ENCODE assay signal across 8 cellular contexts in the genomic region with DNA sequence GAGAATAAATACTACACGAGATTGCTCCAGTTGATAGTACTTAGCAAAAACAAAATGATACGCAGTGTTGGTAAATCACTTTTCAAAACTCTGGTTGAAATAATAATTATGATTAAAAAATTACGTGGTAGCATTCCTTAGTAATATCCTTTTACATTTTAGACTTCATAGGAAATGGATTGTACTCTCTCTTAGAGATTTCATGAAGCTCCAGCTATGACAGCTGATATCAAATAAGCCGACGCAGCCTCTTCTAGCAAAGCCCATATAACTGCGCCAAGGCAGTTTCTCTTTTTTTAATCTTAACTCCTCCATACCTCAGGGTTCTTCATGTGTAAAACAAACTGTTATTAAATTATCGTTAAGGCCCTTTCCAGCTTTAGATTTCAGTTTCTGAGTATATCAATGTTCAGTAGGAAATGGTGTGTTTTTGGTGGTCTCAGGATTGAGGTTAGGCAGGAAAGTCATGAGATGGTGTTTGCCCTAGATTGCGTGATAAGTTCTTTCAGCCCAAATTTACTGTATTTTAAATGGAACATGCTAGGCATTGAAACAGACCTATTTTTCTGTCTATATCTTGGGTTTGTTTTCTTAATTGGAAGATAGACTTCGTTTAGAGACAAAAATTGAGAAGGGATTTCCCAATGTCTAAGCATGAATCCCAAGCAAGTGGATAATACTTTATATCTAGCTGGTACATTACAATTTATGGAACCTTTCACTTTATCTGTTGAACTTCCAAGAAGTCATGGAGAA. TPM values are rescaled to one million over a fixed set of nuclear protein-coding genes. Genes with fewer than 3 reads are reported as not detected.
DNase-seq lines count a peak whose midpoint lies in the region; ATAC-seq and TF ChIP-seq lines count a peak whose summit lies in the region.

No MANE protein-coding gene starts in this region.

- no peak for TF ChIP-seq POLR2A in right lobe of liver (IDR thresholded peaks at IDR 0.05)

- H3K27ac ChIP-seq in ascending aorta (peak overlapping the region; percentile 88 to 99), right lobe of liver (peak overlapping the region; percentile 97 to 99 (median 99)), tibial artery (peak overlapping the region; percentile 95)

- peak overlapping the region; percentile 77 for H3K4me3 Mint-ChIP-seq in activated T-cell treated with anti-CD3 and anti-CD28 coated beads, Interleukin-2, amount 50 U/mL, for 24 hours

- peaks cover 29% of the 10 kb centered on the region for H3K36me3 Mint-ChIP-seq in activated T-cell treated with anti-CD3 and anti-CD28 coated beads, Interleukin-2, amount 50 U/mL, for 24 hours (ENCODE audit: low read depth)

- H3K9me3 ChIP-seq in ascending aorta (no peaks in the 10 kb centered on the region), right lobe of liver (no peaks in the 10 kb centered on the region), tibial artery (no peaks in the 10 kb centered on the region)

- ATAC-seq in right lobe of liver (peak; percentile 7 to 16 (median 12)), HG02840 (IDR thresholded peaks at IDR 0.05; ENCODE audit: low FRiP score, unreplicated experiment) (no peak)

- no peak for DNase-seq in activated T-cell treated with anti-CD3 and anti-CD28 coated beads, Interleukin-2, amount 50 U/mL, for 24 hours
- DNase-seq in activated T-cell treated with anti-CD3 and anti-CD28 coated beads for 4 hours = no peak
- DNase-seq in ascending aorta (ENCODE audit: low spot score in 2 of 2) = no peak
- DNase-seq in right lobe of liver = no peak
- no peak for DNase-seq in tibial artery
- no peak for DNase-seq in NCI-H2196 treated with DMSO at 0.1 percent for 48 hours (lab: John Stamatoyannopoulos, UW; ENCODE audit: unreplicated experiment)
- DNase-seq in cerebellar nuclear complex (lab: John Stamatoyannopoulos, UW) = no peak

- H3K9me3 Mint-ChIP-seq in activated T-cell treated with anti-CD3 and anti-CD28 coated beads, Interleukin-2, amount 50 U/mL, for 24 hours = no peaks in the 10 kb centered on the region

- no peaks in the 10 kb centered on the region for H3K27me3 ChIP-seq in ascending aorta
- no peaks in the 10 kb centered on the region for H3K27me3 ChIP-seq in right lobe of liver
- H3K27me3 ChIP-seq in tibial artery = no peaks in the 10 kb centered on the region

- 30% methylated on average over 9 of the region's 9 CpGs for WGBS in right lobe of liver (ENCODE audit: insufficient coverage, low coverage, low lambda C conversion rate, missing lambda C conversion rate)

- peak overlapping the region; percentile 76 for H3K27ac Mint-ChIP-seq in activated T-cell treated with anti-CD3 and anti-CD28 coated beads, Interleukin-2, amount 50 U/mL, for 24 hours

- TF ChIP-seq CTCF in ascending aorta (IDR thresholded peaks at IDR 0.05) = no peak
- no peak for TF ChIP-seq CTCF in right lobe of liver (IDR thresholded peaks at IDR 0.05)
- TF ChIP-seq CTCF in tibial artery (IDR thresholded peaks at IDR 0.05) = no peak

- intact Hi-C loops in ascending aorta (cut with DNase I) = loop anchor here (2.0 to 10.0 kb wide), 4 partner anchors 253 to 690 kb away; partner anchors contain the start of genes FAM177A1, NFKBIA, SPTSSA and SRP54
- intact Hi-C loops in right lobe of liver (cut with DNase I) = no loop called here
- intact Hi-C loops in tibial artery (cut with DNase I; ENCODE audit: low total_unique reads) = loop anchor here (10.0 kb wide), 1 partner anchor 160 kb away; the partner anchor contains the start of gene BAZ1A

- H3K36me3 ChIP-seq in ascending aorta = peaks cover 7 to 8% of the 10 kb centered on the region in 2 donors
- H3K36me3 ChIP-seq in right lobe of liver = peaks cover 0 to 17% (median 2%) of the 10 kb centered on the region in 4 donors
- H3K36me3 ChIP-seq in tibial artery = peaks cover 0 to 8% (median 4%) of the 10 kb centered on the region in 3 donors

- H3K4me1 ChIP-seq in ascending aorta (peaks cover 0 to 18% of the 10 kb centered on the region in 2 donors), right lobe of liver (peaks cover 0 to 32% (median 3%) of the 10 kb centered on the region in 4 donors), tibial artery (peaks cover 0 to 37% (median 14%) of the 10 kb centered on the region in 4 donors)

- no peaks in the 10 kb centered on the region for H3K27me3 Mint-ChIP-seq in activated T-cell treated with anti-CD3 and anti-CD28 coated beads, Interleukin-2, amount 50 U/mL, for 24 hours

- H3K4me1 Mint-ChIP-seq in activated T-cell treated with anti-CD3 and anti-CD28 coated beads, Interleukin-2, amount 50 U/mL, for 24 hours (ENCODE audit: low read depth) = peaks cover 32% of the 10 kb centered on the region

- peak overlapping the region; percentile 75 to 85 for H3K4me3 ChIP-seq in ascending aorta
- H3K4me3 ChIP-seq in right lobe of liver = peak overlapping the region; percentile 79 to 90 (median 79)
- H3K4me3 ChIP-seq in tibial artery = peak overlapping the region; percentile 69 to 71

RNA-seq across cellular contexts. Expression of gene CFL2, which starts 0.9 kb away (rescaled TPM):
- 49.0 TPM for total RNA-seq in ascending aorta
- total RNA-seq in right lobe of liver = 10 to 100 TPM; 74.2 to 95.3 (median 78.3) TPM

Comparison
In these comparisons a context has a peak if more than half of its experiments do, and no peak if none do; other contexts are left out.
1. intact Hi-C loops: an anchor here in ascending aorta (2.0 to 10.0 kb wide) and tibial artery (10.0 kb wide); none called in right lobe of liver.